In the genomic region with DNA sequence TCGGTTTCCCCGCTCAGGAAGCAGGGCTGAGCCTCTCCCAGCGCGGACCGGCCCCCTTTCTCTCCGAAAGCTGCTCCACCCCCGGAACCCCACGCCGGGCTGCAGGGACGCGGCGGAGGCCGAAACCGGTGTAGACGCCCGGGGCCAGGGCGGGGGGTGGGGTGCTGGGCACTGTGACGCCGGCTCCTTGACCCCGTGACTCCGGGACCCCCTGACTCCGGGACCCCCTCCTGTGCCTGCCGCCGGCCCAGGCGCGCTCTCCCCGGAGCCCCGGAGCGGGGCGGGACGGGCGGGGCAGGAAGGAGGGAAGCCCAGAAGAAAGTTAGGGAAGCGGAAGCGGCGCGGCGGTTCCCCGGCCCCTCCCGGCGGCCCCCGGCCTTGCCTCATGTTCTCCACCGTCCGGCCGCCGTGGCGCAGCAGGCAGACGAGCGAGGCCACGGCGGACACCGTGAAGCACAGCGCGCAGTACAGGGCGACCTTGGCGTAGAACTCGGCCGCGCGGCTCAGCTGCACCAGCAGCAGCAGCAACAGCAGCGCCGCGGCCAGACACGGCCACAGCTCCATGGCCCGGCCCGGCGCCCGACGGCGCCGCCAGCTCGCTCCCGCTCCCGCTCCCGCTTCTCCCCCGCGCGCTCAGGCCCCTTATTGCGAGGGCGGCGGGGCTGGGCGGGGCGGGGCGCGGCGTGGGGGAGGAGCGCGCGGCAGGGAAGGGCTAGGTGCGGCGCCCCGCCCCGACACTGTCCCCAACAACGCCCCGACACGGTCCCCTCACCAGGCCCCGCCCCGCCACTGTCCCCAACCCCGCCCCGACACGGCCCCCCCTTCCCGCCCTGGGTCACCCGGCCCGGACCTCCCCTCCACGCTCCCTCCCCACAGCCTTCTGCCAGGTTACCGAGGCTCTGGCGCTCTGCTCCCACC, we compare ENCODE assay signal across 8 cellular contexts. TPM values are rescaled to one million over a fixed set of nuclear protein-coding genes. Genes with fewer than 3 reads are reported as not detected.
A peak's percentile ranks its signal among the peaks of the same experiment; 100 is the strongest.
DNase-seq lines count a peak whose midpoint lies in the region; ATAC-seq, FAIRE-seq and TF ChIP-seq lines count a peak whose summit lies in the region.

Gene AGPAT2 (minus strand): TSS at position 664 of the 918 bp plus-strand sequence. CDS start 100 bp downstream, at position 564.

- no peak for TF ChIP-seq CTCF in A549 (IDR thresholded peaks at IDR 0.05)
- TF ChIP-seq CTCF in RWPE1 (conservative IDR thresholded peaks at IDR 0.05; ENCODE audit: low read depth): no peak
- no peak for TF ChIP-seq CTCF in uterus (IDR thresholded peaks at IDR 0.05)

- H3K18ac ChIP-seq in trophoblast cell (ENCODE audit: low read length): peak within 1 kb of the TSS; percentile 83

- no peak for TF ChIP-seq RAD21 in A549 (conservative IDR thresholded peaks at IDR 0.05 in 1 of 2, IDR thresholded peaks at IDR 0.05 in 1 of 2)

- H3K4me3 ChIP-seq in A549: peak within 1 kb of the TSS; percentile 72
- peak within 1 kb of the TSS; percentile 78 for H3K4me3 ChIP-seq in trophoblast cell (ENCODE audit: low read depth, low read length)
- H3K4me3 ChIP-seq in uterus: peak within 1 kb of the TSS; percentile 64 to 68

- intact Hi-C loops in uterus (cut with DNase I; ENCODE audit: low total_unique reads): no loop called here

- H3K36me3 ChIP-seq in trophoblast cell (ENCODE audit: control insufficient read depth in 1 of 2, insufficient read depth in 2 of 2, low read length in 2 of 2): no peaks in the 10 kb centered on the region
- H3K36me3 ChIP-seq in uterus: no peaks in the 10 kb centered on the region

- H2BK120ac ChIP-seq in trophoblast cell (ENCODE audit: insufficient read depth, low read length, poor library complexity): peak within 1 kb of the TSS; percentile 37

- H3K9ac ChIP-seq in trophoblast cell (ENCODE audit: low read length): no peak within 1 kb of the TSS

- peak; percentile 69 to 77 for ATAC-seq in A549
- peak; percentile 53 for ATAC-seq in GM18909 (IDR thresholded peaks at IDR 0.05; ENCODE audit: poor library complexity, unreplicated experiment)

- H3K27me3 ChIP-seq in trophoblast cell (ENCODE audit: insufficient read depth, low read length) (peaks cover 5% of the 10 kb centered on the region), uterus (no peaks in the 10 kb centered on the region)

- H3K14ac ChIP-seq in trophoblast cell (ENCODE audit: low read length): peak within 1 kb of the TSS; percentile 78

- peak within 1 kb of the TSS; percentile 35 for H3K4ac ChIP-seq in trophoblast cell (ENCODE audit: low read depth, low read length)

- FAIRE-seq in A549 (lab: Jason Lieb, UNC): no peak

- H2AFZ ChIP-seq in trophoblast cell (ENCODE audit: insufficient read depth, low read length, poor library complexity): peak within 1 kb of the TSS; percentile 77

- H3K4me2 ChIP-seq in A549: peak within 1 kb of the TSS; percentile 100
- H3K4me2 ChIP-seq in trophoblast cell (ENCODE audit: low read length): peak within 1 kb of the TSS; percentile 86

- no peak for TF ChIP-seq EP300 in A549 (IDR thresholded peaks at IDR 0.05)

- no peak within 1 kb of the TSS for H2BK12ac ChIP-seq in trophoblast cell (ENCODE audit: low read length)

- H3K27ac ChIP-seq in A549 (peak within 1 kb of the TSS; percentile 85 to 96), RWPE1 (peak within 1 kb of the TSS; percentile 84), trophoblast cell (ENCODE audit: low read depth, low read length) (no peak within 1 kb of the TSS), uterus (peak within 1 kb of the TSS; percentile 72 to 77)

- WGBS in A549 (ENCODE audit: missing lambda C conversion rate): 0% methylated on average over 17 of the region's 106 CpGs
- WGBS in trophoblast cell (ENCODE audit: extremely low coverage, insufficient coverage, insufficient read length): no CpG with 5 or more reads among the region's 106 CpGs

- H2AK5ac ChIP-seq in trophoblast cell (ENCODE audit: low read length): no peak within 1 kb of the TSS

- CTCF ChIA-PET in A549 (lab: Yijun Ruan, JAX) (interaction anchor here (0.7 to 13.4 kb wide), 6 partner anchors 8 to 42 kb away, joined by 3 to 186 read pairs (median 6); no protein-coding TSS in a partner anchor), RWPE1 (lab: Yijun Ruan, JAX) (interaction anchor here (0.6 to 2.5 kb wide), 6 partner anchors 8 to 553 kb away, joined by 3 to 22 read pairs (median 4); no protein-coding TSS in a partner anchor)

- DNase-seq in A549 (ENCODE audit: low read depth in 1 of 2, low spot score in 1 of 2) (peak; percentile 70 to 74), HUDEP-2 (lab: John Stamatoyannopoulos, UW; ENCODE audit: unreplicated experiment in 76 of 76) (peak in 47 of 76 experiments; percentile 14 to 81 (median 58)), RWPE1 (ENCODE audit: low spot score) (peak; percentile 81), activated gamma-delta T cell treated with Interleukin-2 at 50 U/mL for 16 hours (peak; percentile 54), germinal center (ENCODE audit: low spot score) (peak; percentile 94), trophoblast cell (no peak), uterus (peak; percentile 59 to 60)

- no peaks in the 10 kb centered on the region for H3K9me3 ChIP-seq in A549
- H3K9me3 ChIP-seq in trophoblast cell (ENCODE audit: insufficient read depth, low read depth, low read length): peaks cover 2% of the 10 kb centered on the region
- no peaks in the 10 kb centered on the region for H3K9me3 ChIP-seq in uterus

- H3K23ac ChIP-seq in trophoblast cell (ENCODE audit: low read length): no peak within 1 kb of the TSS

- peaks cover 8% of the 10 kb centered on the region for H3K79me1 ChIP-seq in trophoblast cell (ENCODE audit: low read length)

- peak; percentile 82 for TF ChIP-seq POLR2A in A549 (IDR thresholded peaks at IDR 0.05; ENCODE audit: low read length)
- peak in 1 of 2 donors; percentile 69 for TF ChIP-seq POLR2A in uterus (IDR thresholded peaks at IDR 0.05)

- H2BK5ac ChIP-seq in trophoblast cell (ENCODE audit: low read depth, low read length, poor library complexity): no peak within 1 kb of the TSS

- POLR2A ChIA-PET in A549 (lab: Yijun Ruan, JAX) (no interaction called here), RWPE1 (lab: Yijun Ruan, JAX; ENCODE audit: low non-redundant PET) (interaction anchor here (1.5 kb wide), 1 partner anchor 34 kb away, joined by 3 read pairs; no protein-coding TSS in a partner anchor)

- H4K91ac ChIP-seq in trophoblast cell (ENCODE audit: low read depth, low read length): peak within 1 kb of the TSS; percentile 60

- H3K4me1 ChIP-seq in A549 (peaks cover 34% of the 10 kb centered on the region), trophoblast cell (ENCODE audit: control insufficient read depth in 1 of 2, insufficient read depth in 2 of 2, low read length in 2 of 2) (peaks cover 0 to 5% of the 10 kb centered on the region in 2 experiments), uterus (peaks cover 0 to 19% of the 10 kb centered on the region in 2 donors)

- peak within 1 kb of the TSS; percentile 79 for H4K8ac ChIP-seq in trophoblast cell (ENCODE audit: low read depth, low read length)

- peaks cover 3% of the 10 kb centered on the region for H3K79me2 ChIP-seq in trophoblast cell (ENCODE audit: control insufficient read depth, insufficient read depth, low read length, poor library complexity)

- H4K12ac ChIP-seq in trophoblast cell (ENCODE audit: low read depth, low read length): peak within 1 kb of the TSS; percentile 54

TF ChIP-seq in A549, 52 proteins besides CTCF, POLR2A, EP300 and RAD21 (continues in another document):
- TF ChIP-seq KDM1A (IDR thresholded peaks at IDR 0.05; ENCODE audit: low read depth): no peak
- no peak for TF ChIP-seq NR3C1 (IDR thresholded peaks at IDR 0.05)
- TF ChIP-seq CHD4 (IDR thresholded peaks at IDR 0.05; ENCODE audit: borderline replicate concordance): no peak
- TF ChIP-seq NPAS2 (CRISPR knock-in tag; IDR thresholded peaks at IDR 0.05; ENCODE audit: borderline replicate concordance): no peak
- TF ChIP-seq FOSL2 (IDR thresholded peaks at IDR 0.05): no peak
- no peak for TF ChIP-seq FOSL2 (CRISPR knock-in tag; IDR thresholded peaks at IDR 0.05)
- TF ChIP-seq, protein P1, sequence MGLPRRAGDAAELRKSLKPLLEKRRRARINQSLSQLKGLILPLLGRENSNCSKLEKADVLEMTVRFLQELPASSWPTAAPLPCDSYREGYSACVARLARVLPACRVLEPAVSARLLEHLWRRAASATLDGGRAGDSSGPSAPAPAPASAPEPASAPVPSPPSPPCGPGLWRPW (IDR thresholded peaks at IDR 0.05): no peak
- TF ChIP-seq RNF2 (IDR thresholded peaks at IDR 0.05; ENCODE audit: borderline replicate concordance, low read depth): no peak
- peak in 1 of 2 experiments; percentile 77; a peak in 2 of 5 replicates for TF ChIP-seq JUN (IDR thresholded peaks at IDR 0.05)
- TF ChIP-seq EHF (CRISPR knock-in tag; IDR thresholded peaks at IDR 0.05): no peak
- TF ChIP-seq ZNF302 (CRISPR knock-in tag; IDR thresholded peaks at IDR 0.05): no peak
- TF ChIP-seq PHF8 (IDR thresholded peaks at IDR 0.05; ENCODE audit: borderline replicate concordance, low read depth): no peak
- TF ChIP-seq FOSB (CRISPR knock-in tag; IDR thresholded peaks at IDR 0.05): no peak
- TF ChIP-seq, protein P2, sequence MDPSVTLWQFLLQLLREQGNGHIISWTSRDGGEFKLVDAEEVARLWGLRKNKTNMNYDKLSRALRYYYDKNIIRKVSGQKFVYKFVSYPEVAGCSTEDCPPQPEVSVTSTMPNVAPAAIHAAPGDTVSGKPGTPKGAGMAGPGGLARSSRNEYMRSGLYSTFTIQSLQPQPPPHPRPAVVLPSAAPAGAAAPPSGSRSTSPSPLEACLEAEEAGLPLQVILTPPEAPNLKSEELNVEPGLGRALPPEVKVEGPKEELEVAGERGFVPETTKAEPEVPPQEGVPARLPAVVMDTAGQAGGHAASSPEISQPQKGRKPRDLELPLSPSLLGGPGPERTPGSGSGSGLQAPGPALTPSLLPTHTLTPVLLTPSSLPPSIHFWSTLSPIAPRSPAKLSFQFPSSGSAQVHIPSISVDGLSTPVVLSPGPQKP (IDR thresholded peaks at IDR 0.05; ENCODE audit: low read depth, low read length): no peak
- TF ChIP-seq, protein P3, sequence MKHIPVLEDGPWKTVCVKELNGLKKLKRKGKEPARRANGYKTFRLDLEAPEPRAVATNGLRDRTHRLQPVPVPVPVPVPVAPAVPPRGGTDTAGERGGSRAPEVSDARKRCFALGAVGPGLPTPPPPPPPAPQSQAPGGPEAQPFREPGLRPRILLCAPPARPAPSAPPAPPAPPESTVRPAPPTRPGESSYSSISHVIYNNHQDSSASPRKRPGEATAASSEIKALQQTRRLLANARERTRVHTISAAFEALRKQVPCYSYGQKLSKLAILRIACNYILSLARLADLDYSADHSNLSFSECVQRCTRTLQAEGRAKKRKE (CRISPR knock-in tag; IDR thresholded peaks at IDR 0.05; ENCODE audit: low read depth): no peak
- TF ChIP-seq HOXB5 (CRISPR knock-in tag; IDR thresholded peaks at IDR 0.05): no peak

RNA-seq across cellular contexts. Expression of gene AGPAT2, which starts in this region (rescaled TPM):
- polyA plus RNA-seq in A549 (2011; rRNA removed) (32.3 and 38.6 TPM in 2 replicates), A549 (2017; fragmentation: RNase III; extraction: RNeasy Plus Mini Kit Qiagen cat#74134 plus additional on column Dnase treatment) (44.3 to 49.5 TPM (median 46.3 TPM) in 3 replicates)
- 56.2 and 86.6 TPM in 2 replicates for polyA plus RNA-seq in A549 (2012; cell fraction: cytosol; rRNA removed)
- 85.4 and 94.9 TPM in 2 replicates for polyA plus RNA-seq in A549 (2012; cell fraction: nucleus; rRNA removed)
- polyA minus RNA-seq in A549 (2011; rRNA and poly(A)+ RNA removed): 39.4 and 43.6 TPM in 2 replicates
- polyA plus RNA-seq in trophoblast cell (2013): 16.6 and 17.1 TPM in 2 replicates
- 10 to 100 TPM; 22.7 to 45.1 (median 38.6) TPM for total RNA-seq in uterus

Comparison
In these comparisons a context has a peak if more than half of its experiments do, and no peak if none do; other contexts are left out.
1. DNase-seq: peak in A549 (2 of 2), HUDEP-2 (47 of 76), RWPE1 (single experiment), activated gamma-delta T cell treated with Interleukin-2 at 50 U/mL for 16 hours (single experiment), germinal center (single experiment) and uterus (2 of 2); none in trophoblast cell (0 of 2).
2. Peak in every context shown above with its lines, with median percentiles within 50 percentile points of each other: H3K4me3 ChIP-seq.